In genomic region chr20:31719644-31720485, GRCh38 we compare ENCODE assay signal across 1 cellular context.
TF ChIP-seq lines count a peak whose summit lies in the region.

No MANE protein-coding gene starts in this region.

TF ChIP-seq in IMR-90, 13 proteins besides CTCF, POLR2A, EP300 and RAD21 (continued from another document):
- no peak for TF ChIP-seq MAZ (IDR thresholded peaks at IDR 0.05; ENCODE audit: borderline replicate concordance, low read depth, low read length)
- TF ChIP-seq FOS (IDR thresholded peaks at IDR 0.05; ENCODE audit: low read depth, low read length) = no peak
- TF ChIP-seq SMC3 (IDR thresholded peaks at IDR 0.05; ENCODE audit: low read depth, low read length) = no peak
- TF ChIP-seq RFX5 (IDR thresholded peaks at IDR 0.05; ENCODE audit: low read depth, low read length) = no peak
- TF ChIP-seq MAFK (IDR thresholded peaks at IDR 0.05; ENCODE audit: low read depth, low read length) = no peak
- TF ChIP-seq MXI1 (IDR thresholded peaks at IDR 0.05; ENCODE audit: borderline replicate concordance, low read depth, low read length) = no peak
- TF ChIP-seq NFE2L2 (IDR thresholded peaks at IDR 0.05; ENCODE audit: low read depth, low read length) = no peak
- TF ChIP-seq CEBPB (IDR thresholded peaks at IDR 0.05; ENCODE audit: low read depth, low read length) = no peak
- TF ChIP-seq RCOR1 (IDR thresholded peaks at IDR 0.05; ENCODE audit: insufficient replicate concordance, low read length) = no peak
